Comparison of ENCODE assay signal across 8 cellular contexts in genomic region chr12:121812921-121813896, GRCh38. TPM values are rescaled to one million over a fixed set of nuclear protein-coding genes. Genes with fewer than 3 reads are reported as not detected.
A peak's percentile ranks its signal among the peaks of the same experiment; 100 is the strongest.
DNase-seq lines count a peak whose midpoint lies in the region; ATAC-seq, FAIRE-seq and TF ChIP-seq lines count a peak whose summit lies in the region.

No MANE protein-coding gene starts in this region.

- H3K9me3 ChIP-seq in kidney (ENCODE audit: control insufficient read depth in 1 of 2, low read length in 2 of 2) = no peaks in the 10 kb centered on the region
- no peaks in the 10 kb centered on the region for H3K9me3 ChIP-seq in thoracic aorta

- peak overlapping the region; percentile 73 for H3K4me3 Mint-ChIP-seq in activated CD4-positive, alpha-beta T cell treated with anti-CD3 and anti-CD28 coated beads for 36 hours
- H3K4me3 Mint-ChIP-seq in activated naive CD8-positive, alpha-beta T cell treated with anti-CD3 and anti-CD28 coated beads, Interleukin-2, amount 50 U/mL, for 24 hours = peak overlapping the region; percentile 80

- H3K4me3 ChIP-seq in kidney (ENCODE audit: low read length in 2 of 2) = peak overlapping the region; percentile 53 to 83
- peak overlapping the region; percentile 84 for H3K4me3 ChIP-seq in thoracic aorta

- intact Hi-C loops in activated CD4-positive, alpha-beta T cell treated with anti-CD3 and anti-CD28 coated beads for 36 hours (cut with DNase I, micrococcal nuclease) = loop anchor here (1.0 to 5.0 kb wide), 7 partner anchors 9 to 100 kb away; partner anchors contain the start of genes SETD1B (in 2 of the 2), PSMD9 (in 1 of the 2) and TMEM120B (in 1 of the 2)
- intact Hi-C loops in kidney (cut with DNase I) = no loop called here

- H3K4me1 Mint-ChIP-seq in activated CD4-positive, alpha-beta T cell treated with anti-CD3 and anti-CD28 coated beads for 36 hours = peaks cover 28% of the 10 kb centered on the region
- H3K4me1 Mint-ChIP-seq in activated naive CD8-positive, alpha-beta T cell treated with anti-CD3 and anti-CD28 coated beads, Interleukin-2, amount 50 U/mL, for 24 hours = peaks cover 30% of the 10 kb centered on the region

- peak overlapping the region in 1 of 2 donors; percentile 69 for H3K27ac ChIP-seq in kidney (ENCODE audit: low read depth in 2 of 2, low read length in 2 of 2)
- no peak overlapping the region for H3K27ac ChIP-seq in thoracic aorta

- DNase-seq in activated CD4-positive, alpha-beta T cell treated with anti-CD3 and anti-CD28 coated beads for 36 hours = peak; percentile 32
- DNase-seq in activated CD4-positive, alpha-beta T cell treated with anti-CD3 and anti-CD28 coated beads for 4 hours = no peak
- DNase-seq in activated naive CD8-positive, alpha-beta T cell treated with anti-CD3 and anti-CD28 coated beads, Interleukin-2, amount 50 U/mL, for 24 hours = no peak
- no peak for DNase-seq in kidney
- DNase-seq in thoracic aorta (ENCODE audit: low spot score) = no peak

- POLR2A ChIA-PET in activated CD4-positive, alpha-beta T cell treated with anti-CD3 and anti-CD28 coated beads for 36 hours (lab: Charles Lee) = interaction anchor here (0.6 kb wide), 1 partner anchor 49 kb away, joined by 3 read pairs; no protein-coding TSS in a partner anchor

- peak overlapping the region; percentile 71 for H3K27ac Mint-ChIP-seq in activated CD4-positive, alpha-beta T cell treated with anti-CD3 and anti-CD28 coated beads for 36 hours
- peak overlapping the region; percentile 68 for H3K27ac Mint-ChIP-seq in activated naive CD8-positive, alpha-beta T cell treated with anti-CD3 and anti-CD28 coated beads, Interleukin-2, amount 50 U/mL, for 24 hours

- H3K36me3 ChIP-seq in kidney (ENCODE audit: control insufficient read depth in 1 of 2, insufficient read depth in 2 of 2, low read length in 2 of 2) = peaks cover 38 to 52% of the 10 kb centered on the region in 2 donors
- H3K36me3 ChIP-seq in thoracic aorta = peaks cover 58% of the 10 kb centered on the region

- H3K27me3 ChIP-seq in thoracic aorta (replicated peaks; ENCODE audit: insufficient read depth) = no peaks in the 10 kb centered on the region

- peaks cover 17 to 25% of the 10 kb centered on the region in 2 donors for H3K4me1 ChIP-seq in kidney (ENCODE audit: control insufficient read depth in 1 of 2, insufficient read depth in 1 of 2, low read depth in 1 of 2, low read length in 2 of 2)
- peaks cover 18 to 39% of the 10 kb centered on the region in 2 donors for H3K4me1 ChIP-seq in thoracic aorta (ENCODE audit: control insufficient read depth in 1 of 2, low read depth in 2 of 2)

- TF ChIP-seq CTCF in kidney (IDR thresholded peaks at IDR 0.05; ENCODE audit: borderline replicate concordance, extremely low read depth, insufficient read depth) (no peak), thoracic aorta (IDR thresholded peaks at IDR 0.05) (no peak)

- CTCF ChIA-PET in activated CD4-positive, alpha-beta T cell treated with anti-CD3 and anti-CD28 coated beads for 36 hours (lab: Charles Lee) = interaction anchor here (0.6 to 13.0 kb wide), 6 partner anchors 11 to 72 kb away, joined by 3 to 439 read pairs (median 14); partner anchors contain the start of gene RHOF

- no peaks in the 10 kb centered on the region for H3K9me3 Mint-ChIP-seq in activated CD4-positive, alpha-beta T cell treated with anti-CD3 and anti-CD28 coated beads for 36 hours (ENCODE audit: low read depth)
- H3K9me3 Mint-ChIP-seq in activated naive CD8-positive, alpha-beta T cell treated with anti-CD3 and anti-CD28 coated beads, Interleukin-2, amount 50 U/mL, for 24 hours = no peaks in the 10 kb centered on the region

- ATAC-seq in activated CD4-positive, alpha-beta T cell treated with anti-CD3 and anti-CD28 coated beads for 36 hours = no peak
- ATAC-seq in activated naive CD8-positive, alpha-beta T cell treated with anti-CD3 and anti-CD28 coated beads, Interleukin-2, amount 50 U/mL, for 24 hours = no peak
- ATAC-seq in thoracic aorta (ENCODE audit: insufficient number of reproducible peaks, low FRiP score, low read depth) (no peak), GM21717 (IDR thresholded peaks at IDR 0.05; ENCODE audit: unreplicated experiment) (no peak), HG03442 (IDR thresholded peaks at IDR 0.05; ENCODE audit: unreplicated experiment) (no peak), GM19324 (IDR thresholded peaks at IDR 0.05; ENCODE audit: low FRiP score, unreplicated experiment) (no peak)

- no peak overlapping the region for H3K9ac ChIP-seq in kidney (ENCODE audit: low read length in 2 of 2)

- peaks cover 46% of the 10 kb centered on the region for H3K36me3 Mint-ChIP-seq in activated CD4-positive, alpha-beta T cell treated with anti-CD3 and anti-CD28 coated beads for 36 hours (ENCODE audit: low read depth)
- H3K36me3 Mint-ChIP-seq in activated naive CD8-positive, alpha-beta T cell treated with anti-CD3 and anti-CD28 coated beads, Interleukin-2, amount 50 U/mL, for 24 hours (ENCODE audit: low read depth) = peaks cover 33% of the 10 kb centered on the region

- FAIRE-seq in kidney (lab: Jason Lieb, UNC) = no peak

- no peaks in the 10 kb centered on the region for H3K27me3 Mint-ChIP-seq in activated CD4-positive, alpha-beta T cell treated with anti-CD3 and anti-CD28 coated beads for 36 hours
- H3K27me3 Mint-ChIP-seq in activated naive CD8-positive, alpha-beta T cell treated with anti-CD3 and anti-CD28 coated beads, Interleukin-2, amount 50 U/mL, for 24 hours = no peaks in the 10 kb centered on the region

RNA-seq across cellular contexts. Expression of gene SETD1B, which starts 9.4 kb away (rescaled TPM):
- total RNA-seq in activated CD4-positive, alpha-beta T cell treated with anti-CD3 and anti-CD28 coated beads for 36 hours = 10 to 100 TPM; 13.7 to 14.0 TPM
- total RNA-seq in kidney (34.5 TPM), thoracic aorta (10 to 100 TPM; 21.9 to 32.7 TPM)
- 3.5 TPM for polyA plus RNA-seq in kidney (ENCODE audit: insufficient read depth, low read depth, low replicate concordance)

RNA-seq across cellular contexts. Expression of gene RHOF, which starts 19.7 kb away (rescaled TPM):
- 100 to 1,000 TPM in 1 of 2 experiments, 10 to 100 TPM in 1; 100.0 to 105 TPM for total RNA-seq in activated CD4-positive, alpha-beta T cell treated with anti-CD3 and anti-CD28 coated beads for 36 hours
- total RNA-seq in kidney (42.6 TPM), thoracic aorta (10 to 100 TPM; 12.0 to 30.2 TPM)
- polyA plus RNA-seq in kidney (ENCODE audit: insufficient read depth, low read depth, low replicate concordance) = 23.9 TPM

RNA-seq across cellular contexts. Expression of gene HPD, which starts 45.5 kb away (rescaled TPM):
- total RNA-seq in activated CD4-positive, alpha-beta T cell treated with anti-CD3 and anti-CD28 coated beads for 36 hours = not detected
- total RNA-seq in kidney (4.6 TPM), thoracic aorta (1 to 10 TPM; 1.2 to 6.8 TPM)
- 393 TPM for polyA plus RNA-seq in kidney (ENCODE audit: insufficient read depth, low read depth, low replicate concordance)
